8 cellular contexts compared by ENCODE assay signal in genomic region chr7:25852249-25852994, GRCh38.
A peak's percentile ranks its signal among the peaks of the same experiment; 100 is the strongest.
DNase-seq lines count a peak whose midpoint lies in the region; ATAC-seq and TF ChIP-seq lines count a peak whose summit lies in the region.

No MANE protein-coding gene starts in this region.

- 16 to 17% methylated on average over 39 to 46 of the region's 78 CpGs for WGBS in tibial nerve, 2 donors

- no peak for TF ChIP-seq CTCF in tibial nerve (IDR thresholded peaks at IDR 0.05)

- intact Hi-C loops in left colon (cut with DNase I, micrococcal nuclease) = loop anchor here in 1 of 2 donors (5.0 to 10.0 kb wide), 4 partner anchors 285 to 1322 kb away; partner anchors contain the start of gene HOXA10

- H3K36me3 ChIP-seq in tibial nerve = no peaks in the 10 kb centered on the region

- TF ChIP-seq POLR2A in tibial nerve (IDR thresholded peaks at IDR 0.05) = no peak

- peak overlapping the region; percentile 18 to 38 (median 22) for H3K4me3 ChIP-seq in tibial nerve

- ATAC-seq in left colon (peak; percentile 34), HG02870 (IDR thresholded peaks at IDR 0.05; ENCODE audit: unreplicated experiment) (no peak)

- no peak for TF ChIP-seq EP300 in tibial nerve (IDR thresholded peaks at IDR 0.05)

- H3K4me1 ChIP-seq in tibial nerve = peaks cover 4 to 85% (median 21%) of the 10 kb centered on the region in 4 donors

- peak; percentile 37 for DNase-seq in activated T-cell treated with anti-CD3 and anti-CD28 coated beads, Interleukin-2, amount 50 U/mL, for 1 hour
- no peak for DNase-seq in activated T-cell treated with anti-CD3 and anti-CD28 coated beads for 4 hours
- peak; percentile 82 for DNase-seq in amniotic epithelial cell (ENCODE audit: low read depth)
- peak; percentile 75 to 79 for DNase-seq in left colon
- DNase-seq in tibial nerve (ENCODE audit: low spot score in 2 of 2) = peak in 1 of 2 donors; percentile 30
- no peak for DNase-seq in DMS153 (lab: John Stamatoyannopoulos, UW)
- no peak for DNase-seq in RKO (ENCODE audit: low spot score)

- H3K9me3 ChIP-seq in tibial nerve = no peaks in the 10 kb centered on the region

- H3K27me3 ChIP-seq in tibial nerve = peaks cover 3 to 70% of the 10 kb centered on the region in 2 donors

- peak overlapping the region; percentile 64 to 90 (median 76) for H3K27ac ChIP-seq in tibial nerve

Comparison
In these comparisons a context has a peak if more than half of its experiments do, and no peak if none do; other contexts are left out.
1. DNase-seq: peak in activated T-cell treated with anti-CD3 and anti-CD28 coated beads, Interleukin-2, amount 50 U/mL, for 1 hour (single experiment), amniotic epithelial cell (single experiment) and left colon (2 of 2); none in activated T-cell treated with anti-CD3 and anti-CD28 coated beads for 4 hours (single experiment), DMS153 (single experiment) and RKO (single experiment).